In the genomic region with DNA sequence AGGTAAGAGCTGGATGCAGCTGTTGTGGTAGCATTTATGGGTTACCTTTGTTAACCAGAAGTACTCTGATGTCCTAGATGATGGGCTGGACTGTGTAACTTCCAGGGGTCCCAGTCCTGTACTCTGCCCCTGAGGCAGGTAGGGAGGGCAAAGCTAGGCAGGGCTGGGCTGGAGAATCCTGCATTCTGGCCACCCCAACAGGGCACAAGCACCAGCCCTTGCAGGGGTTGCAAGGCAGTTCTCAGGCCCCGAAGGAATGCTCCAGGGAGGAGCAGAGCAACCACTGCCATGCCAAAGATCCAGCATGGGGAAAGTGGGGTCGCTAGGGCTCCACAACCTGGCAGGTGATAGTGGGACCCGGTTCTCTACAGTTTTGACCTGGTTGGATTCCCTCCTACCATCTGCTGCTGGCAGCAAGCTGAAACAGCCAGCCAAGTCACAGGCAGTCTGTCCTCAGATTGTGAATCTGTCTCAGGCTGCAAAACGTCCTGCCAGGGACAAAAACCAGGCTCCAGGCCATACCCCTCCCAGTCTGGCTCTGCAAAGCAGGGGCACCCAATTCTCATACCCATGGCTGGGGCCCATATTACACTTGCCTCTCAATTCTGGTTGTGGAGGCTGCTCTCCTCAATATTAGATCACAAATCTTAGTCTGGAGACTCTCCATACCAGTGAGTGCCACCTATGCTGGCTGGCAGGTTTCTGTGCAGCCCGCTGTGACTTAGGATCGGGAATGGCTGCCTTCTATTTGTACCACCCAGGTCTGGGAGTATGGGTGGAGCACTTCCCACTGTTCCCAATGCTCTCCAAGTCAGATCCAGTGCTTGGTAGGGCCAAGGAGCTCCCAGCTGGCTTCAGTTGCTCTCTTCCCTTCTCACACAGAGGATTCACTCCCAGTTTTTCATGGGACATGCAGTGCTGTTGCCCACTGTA, we compare ENCODE assay signal across 14 cellular contexts.
A peak's percentile ranks its signal among the peaks of the same experiment; 100 is the strongest.
DNase-seq lines count a peak whose midpoint lies in the region; ATAC-seq, FAIRE-seq and TF ChIP-seq lines count a peak whose summit lies in the region.
"Had no signal": no experiment of that assay in that cellular context is flagged by ENCODE, and none has a peak within 500 bp of the region (broad histone marks: within the 10 kb centered on the region; RNA-seq: fewer than 3 reads in every experiment).

No MANE protein-coding gene starts in this region.

- H2AK5ac ChIP-seq in H1 (ENCODE audit: low read depth, low read length): no peak overlapping the region

- H2BK120ac ChIP-seq in H1 (replicated peaks; ENCODE audit: low read depth, low read length): no peak overlapping the region

- ATAC-seq in T-cell (replicated peaks in 1 of 4): peak in 2 of 4 experiments; percentile 17 to 23
- ATAC-seq in naive thymus-derived CD8-positive, alpha-beta T cell: no peak
- ATAC-seq in HG03039 (IDR thresholded peaks at IDR 0.05; ENCODE audit: unreplicated experiment): no peak
- no peak for ATAC-seq in esophagus mucosa

- no peak overlapping the region for H3K56ac ChIP-seq in H1 (replicated peaks; ENCODE audit: insufficient read length, low read depth, low read length)

- no peak overlapping the region for H2AFZ ChIP-seq in H1 (ENCODE audit: low read length)

- H3K23me2 ChIP-seq in H1 (ENCODE audit: low read depth, low read length): no peaks in the 10 kb centered on the region

- H3K14ac ChIP-seq in H1 (ENCODE audit: insufficient read length): peak overlapping the region; percentile 63

- H4K91ac ChIP-seq in H1 (replicated peaks; ENCODE audit: insufficient read length, low read length): no peak overlapping the region

- no peaks in the 10 kb centered on the region for H3K27me3 ChIP-seq in H1 (replicated peaks in 1 of 4; ENCODE audit: control insufficient read depth in 3 of 4, extremely low read depth in 1 of 4, insufficient read depth in 3 of 4, low read length in 3 of 4)
- H3K27me3 ChIP-seq: BE2C had no signal

- no peaks in the 10 kb centered on the region for H3K9me3 ChIP-seq in H1 (ENCODE audit: insufficient read depth in 2 of 2, low read depth in 1 of 2, low read length in 1 of 2)
- H3K9me3 ChIP-seq: BE2C had no signal

- H3K4ac ChIP-seq in H1 (replicated peaks; ENCODE audit: insufficient read length, low read depth, low read length): no peak overlapping the region

- H3K4me2 ChIP-seq in H1 (ENCODE audit: insufficient read depth in 1 of 2, low read depth in 2 of 2, low read length in 2 of 2): no peak overlapping the region

- FAIRE-seq in H1 (lab: Jason Lieb, UNC): no peak

- H3K27ac ChIP-seq in C4-2B (0 out of 2 replicates have a peak overlapping the region, but pooled peaks have one; percentile 2), H1 (ENCODE audit: low read depth, low read length) (no peak overlapping the region)
- H3K27ac ChIP-seq: coronary artery had no signal

- no peak overlapping the region for H2BK15ac ChIP-seq in H1 (ENCODE audit: low read length)

- H3K9me3 Mint-ChIP-seq in T-cell: no peaks in the 10 kb centered on the region
- no peaks in the 10 kb centered on the region for H3K9me3 Mint-ChIP-seq in naive thymus-derived CD8-positive, alpha-beta T cell

- no peak overlapping the region for H4K5ac ChIP-seq in H1 (ENCODE audit: insufficient read length, low read depth, low read length)

- peaks cover 0 to 4% of the 10 kb centered on the region in 2 experiments for H4K20me1 ChIP-seq in H1 (replicated peaks in 1 of 2; ENCODE audit: control insufficient read depth in 1 of 2, insufficient read depth in 2 of 2, low read length in 2 of 2)

- H3K9ac ChIP-seq in H1 (replicated peaks in 1 of 4; ENCODE audit: extremely low read depth in 1 of 4, low read depth in 3 of 4, low read length in 3 of 4): no peak overlapping the region

- H3K4me1 ChIP-seq in H1 (replicated peaks in 1 of 4; ENCODE audit: control insufficient read depth in 3 of 4, insufficient read depth in 4 of 4, low read length in 3 of 4): peaks cover 0 to 2% (median 0%) of the 10 kb centered on the region in 4 experiments; a peak in 1 of 7 replicates
- H3K4me1 ChIP-seq: BE2C had no signal

- H3K27me3 Mint-ChIP-seq in T-cell: no peaks in the 10 kb centered on the region
- H3K27me3 Mint-ChIP-seq in naive thymus-derived CD8-positive, alpha-beta T cell: no peaks in the 10 kb centered on the region

- WGBS in H1 (ENCODE audit: extremely low coverage in 1 of 2, insufficient coverage in 1 of 2, insufficient read length in 1 of 2, insufficient replicate concordance in 2 of 2, low coverage in 1 of 2, low lambda C conversion rate in 2 of 2, missing lambda C conversion rate in 1 of 2), 2 experiments: 94% methylated on average over 6 of the region's 6 CpGs; no CpG with 5 or more reads in 1 of the 2 experiments

- H3K79me2 ChIP-seq in H1 (ENCODE audit: control insufficient read depth in 1 of 2, insufficient read depth in 2 of 2, low read length in 2 of 2): peaks cover 0 to 3% of the 10 kb centered on the region in 2 experiments; a peak in 1 of 4 replicates

- TF ChIP-seq POLR2A in H1 (IDR thresholded peaks at IDR 0.05; ENCODE audit: control extremely low read depth in 1 of 2, low read depth in 2 of 2, low read length in 2 of 2): no peak

- no peak overlapping the region for H3K4me3 Mint-ChIP-seq in T-cell
- no peak overlapping the region for H3K4me3 Mint-ChIP-seq in naive thymus-derived CD8-positive, alpha-beta T cell

- no peak overlapping the region for H3K4me3 ChIP-seq in H1 (ENCODE audit: extremely low read depth in 1 of 4, insufficient read depth in 2 of 4, low read depth in 3 of 4, low read length in 4 of 4)
- H3K4me3 ChIP-seq: coronary artery had no signal

- no peak overlapping the region for H2BK5ac ChIP-seq in H1 (ENCODE audit: low read depth, low read length)

- H3K79me1 ChIP-seq in H1 (ENCODE audit: low read depth, low read length): peaks cover 7% of the 10 kb centered on the region

- no peak overlapping the region for H2BK12ac ChIP-seq in H1 (ENCODE audit: low read depth, low read length)

- 0 out of 2 replicates have a peak overlapping the region, but pooled peaks have one; percentile 51 for H4K8ac ChIP-seq in H1 (ENCODE audit: extremely low read depth, insufficient read depth, low read length)

- no peak for DNase-seq in T-cell
- no peak for DNase-seq in H1 (ENCODE audit: low read depth in 1 of 2, low spot score in 2 of 2)
- DNase-seq in naive thymus-derived CD8-positive, alpha-beta T cell: no peak
- DNase-seq in NCI-H1105 (lab: John Stamatoyannopoulos, UW): no peak
- no peak for DNase-seq in DMS153 (lab: John Stamatoyannopoulos, UW)
- DNase-seq: activated CD4-positive, CD25-positive, alpha-beta regulatory T cell treated with anti-CD3 and anti-CD28 coated beads, Interleukin-2, amount 50 U/mL, for 72 hours; activated effector memory CD4-positive, alpha-beta T cell treated with anti-CD3 and anti-CD28 coated beads, Interleukin-2, amount 50 U/mL, for 16 hours; BE2C; NCI-H2227 treated with DMSO at 0.1 percent for 48 hours; stimulated activated CD4-positive, alpha-beta T cell treated with anti-CD3 and anti-CD28 coated beads, Interleukin-2, amount 100 ng/mL, for 48 hours had no signal

- no peak overlapping the region for H2BK20ac ChIP-seq in H1 (ENCODE audit: low read length)

- CTCF ChIA-PET in T-cell (lab: Charles Lee): no interaction called here
- CTCF ChIA-PET in H1 (lab: Charles Lee; ENCODE audit: partially characterized antibody): interaction anchor here (2.6 kb wide), 1 partner anchor 49 kb away, joined by 7 read pairs; no protein-coding TSS in a partner anchor

- POLR2A ChIA-PET in T-cell (lab: Charles Lee) (interaction anchor here in 1 of 2 donors (0.6 to 2.0 kb wide), 3 partner anchors 12 to 46 kb away, joined by 4 to 7 read pairs (median 4); no protein-coding TSS in a partner anchor), H1 (lab: Charles Lee; ENCODE audit: partially characterized antibody) (interaction anchor here (1.3 kb wide), 1 partner anchor 9 kb away, joined by 4 read pairs; no protein-coding TSS in a partner anchor)
- POLR2A ChIA-PET in naive thymus-derived CD8-positive, alpha-beta T cell (lab: Charles Lee): no interaction called here

- no peak for TF ChIP-seq CTCF in C4-2B (conservative IDR thresholded peaks at IDR 0.05)
- no peak for TF ChIP-seq CTCF in H1 (IDR thresholded peaks at IDR 0.05; ENCODE audit: control extremely low read depth in 1 of 3, insufficient read depth in 1 of 3, low read depth in 1 of 3, low read length in 3 of 3)

- peaks cover 70% of the 10 kb centered on the region for H3K36me3 Mint-ChIP-seq in T-cell
- peaks cover 23 to 92% (median 47%) of the 10 kb centered on the region in 3 donors for H3K36me3 Mint-ChIP-seq in naive thymus-derived CD8-positive, alpha-beta T cell

- TF ChIP-seq RAD21 in H1 (IDR thresholded peaks at IDR 0.05 in 1 of 2, conservative IDR thresholded peaks at IDR 0.05 in 1 of 2; ENCODE audit: low read depth in 2 of 2, low read length in 2 of 2): no peak

- no peak for TF ChIP-seq EP300 in H1 (IDR thresholded peaks at IDR 0.05; ENCODE audit: borderline replicate concordance in 1 of 2, low read depth in 2 of 2, low read length in 2 of 2)

- no peak overlapping the region for H3K18ac ChIP-seq in H1 (ENCODE audit: extremely low read depth, low read length)

- peak overlapping the region; percentile 48 to 49 for H3K27ac Mint-ChIP-seq in T-cell
- peak overlapping the region in 9 of 10 donors; percentile 31 to 83 (median 66) for H3K27ac Mint-ChIP-seq in naive thymus-derived CD8-positive, alpha-beta T cell

- H3K4me1 Mint-ChIP-seq in T-cell: peaks cover 62 to 69% (median 63%) of the 10 kb centered on the region in 3 donors
- H3K4me1 Mint-ChIP-seq in naive thymus-derived CD8-positive, alpha-beta T cell: peaks cover 30 to 55% (median 48%) of the 10 kb centered on the region in 4 donors

- peaks cover 0 to 30% (median 9%) of the 10 kb centered on the region in 4 experiments; a peak in 5 of 8 replicates for H3K36me3 ChIP-seq in H1 (ENCODE audit: control insufficient read depth in 2 of 4, insufficient read depth in 4 of 4, low read length in 3 of 4)
- H3K36me3 ChIP-seq: BE2C had no signal

- no peak overlapping the region for H3K23ac ChIP-seq in H1 (ENCODE audit: insufficient read length)

TF ChIP-seq in H1, 55 proteins besides CTCF, POLR2A, EP300 and RAD21:
- TF ChIP-seq BACH1 (IDR thresholded peaks at IDR 0.05; ENCODE audit: low read length) (no peak), SP2 (IDR thresholded peaks at IDR 0.05; ENCODE audit: low read length) (no peak)
